In genomic region chr7:149003560-149004305, GRCh38 we compare ENCODE assay signal across 1 cellular context.
TF ChIP-seq lines count a peak whose summit lies in the region.

No MANE protein-coding gene starts in this region.

TF ChIP-seq in endothelial cell of umbilical vein, 7 proteins besides CTCF, POLR2A, EP300 and RAD21:
- TF ChIP-seq, protein P1, sequence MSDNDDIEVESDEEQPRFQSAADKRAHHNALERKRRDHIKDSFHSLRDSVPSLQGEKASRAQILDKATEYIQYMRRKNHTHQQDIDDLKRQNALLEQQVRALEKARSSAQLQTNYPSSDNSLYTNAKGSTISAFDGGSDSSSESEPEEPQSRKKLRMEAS (IDR thresholded peaks at IDR 0.05; ENCODE audit: insufficient read depth, insufficient read length) = no peak
- TF ChIP-seq EZH2 (IDR thresholded peaks at IDR 0.05; ENCODE audit: borderline replicate concordance, low read depth, low read length, severe bottlenecking) (no peak), FOS (IDR thresholded peaks at IDR 0.05; ENCODE audit: borderline replicate concordance, insufficient read depth, low read length) (no peak), JUN (IDR thresholded peaks at IDR 0.05; ENCODE audit: borderline replicate concordance, insufficient read depth, insufficient read length, low read depth) (no peak), MYC (IDR thresholded peaks at IDR 0.05; ENCODE audit: low read depth, low read length) (no peak), POLR2AphosphoS5 (IDR thresholded peaks at IDR 0.05; ENCODE audit: insufficient read depth, low read depth, low read length) (no peak), GATA2 (IDR thresholded peaks at IDR 0.05; ENCODE audit: insufficient read depth, insufficient read length, low read depth, low read length) (no peak)
